Comparison of ENCODE assay signal across 8 cellular contexts in genomic region chr7:874036-874749, GRCh38. TPM values are rescaled to one million over a fixed set of nuclear protein-coding genes. Genes with fewer than 3 reads are reported as not detected.
DNase-seq lines count a peak whose midpoint lies in the region; ATAC-seq and TF ChIP-seq lines count a peak whose summit lies in the region.

No MANE protein-coding gene starts in this region.

- peak overlapping the region; percentile 70 for H3K27ac ChIP-seq in layer of hippocampus (ENCODE audit: low read depth, low read length)
- H3K27ac ChIP-seq in thoracic aorta: peak overlapping the region; percentile 25 to 30

- H3K36me3 Mint-ChIP-seq in activated CD4-positive, alpha-beta T cell treated with anti-CD3 and anti-CD28 coated beads, Interleukin-2, amount 10 ng/mL, durations not matched to agents 7 days and 5 days (ENCODE audit: low read depth): peaks cover 29% of the 10 kb centered on the region
- H3K36me3 Mint-ChIP-seq in activated naive CD8-positive, alpha-beta T cell treated with anti-CD3 and anti-CD28 coated beads, Interleukin-2, amount 50 U/mL, for 24 hours (ENCODE audit: low read depth): peaks cover 31% of the 10 kb centered on the region
- H3K36me3 Mint-ChIP-seq in stimulated activated naive B cell treated with anti-CD40 and anti-IgM and Interleukin-4, amounts not matched to agents 10 μg/mL and 1 μg/mL and 100 μg/mL, for 72 hours: peaks cover 33 to 47% of the 10 kb centered on the region in 2 donors

- CTCF ChIA-PET in activated CD4-positive, alpha-beta T cell treated with anti-CD3 and anti-CD28 coated beads, Interleukin-2, amount 10 ng/mL, durations not matched to agents 7 days and 5 days (lab: Charles Lee): interaction anchor here (0.7 to 3.5 kb wide), 9 partner anchors 16 to 552 kb away, joined by 3 to 17 read pairs (median 5); no protein-coding TSS in a partner anchor

- DNase-seq in activated CD4-positive, alpha-beta T cell treated with anti-CD3 and anti-CD28 coated beads, Interleukin-2, amount 10 ng/mL, durations not matched to agents 7 days and 5 days: no peak
- no peak for DNase-seq in activated CD4-positive, alpha-beta T cell treated with anti-CD3 and anti-CD28 coated beads, Interleukin-2, amount 50 U/mL, for 1 hour
- DNase-seq in activated naive CD8-positive, alpha-beta T cell treated with anti-CD3 and anti-CD28 coated beads, Interleukin-2, amount 50 U/mL, for 24 hours: no peak
- DNase-seq in thoracic aorta (ENCODE audit: low spot score) (no peak), kidney tubule cell (ENCODE audit: low spot score) (no peak), NOMO-1 (lab: John Stamatoyannopoulos, UW; ENCODE audit: unreplicated experiment in 2 of 2) (no peak)
- DNase-seq in stimulated activated naive B cell treated with anti-CD40 and anti-IgM and Interleukin-4, amounts not matched to agents 10 μg/mL and 1 μg/mL and 100 μg/mL, for 72 hours: no peak

- H3K4me3 Mint-ChIP-seq in activated CD4-positive, alpha-beta T cell treated with anti-CD3 and anti-CD28 coated beads, Interleukin-2, amount 10 ng/mL, durations not matched to agents 7 days and 5 days: no peak overlapping the region
- H3K4me3 Mint-ChIP-seq in activated naive CD8-positive, alpha-beta T cell treated with anti-CD3 and anti-CD28 coated beads, Interleukin-2, amount 50 U/mL, for 24 hours: no peak overlapping the region
- H3K4me3 Mint-ChIP-seq in stimulated activated naive B cell treated with anti-CD40 and anti-IgM and Interleukin-4, amounts not matched to agents 10 μg/mL and 1 μg/mL and 100 μg/mL, for 72 hours: no peak overlapping the region

- no peak for TF ChIP-seq CTCF in thoracic aorta (IDR thresholded peaks at IDR 0.05)

- ATAC-seq in activated naive CD8-positive, alpha-beta T cell treated with anti-CD3 and anti-CD28 coated beads, Interleukin-2, amount 50 U/mL, for 24 hours: no peak
- no peak for ATAC-seq in thoracic aorta (ENCODE audit: insufficient number of reproducible peaks, low FRiP score, low read depth)
- no peak for ATAC-seq in stimulated activated naive B cell treated with anti-CD40 and anti-IgM and Interleukin-4, amounts not matched to agents 10 μg/mL and 1 μg/mL and 100 μg/mL, for 72 hours (replicated peaks)

- H3K4me3 ChIP-seq in thoracic aorta: no peak overlapping the region

- peaks cover 12 to 39% of the 10 kb centered on the region in 2 donors for H3K4me1 ChIP-seq in thoracic aorta (ENCODE audit: control insufficient read depth in 1 of 2, low read depth in 2 of 2)

- H3K9me3 Mint-ChIP-seq in activated CD4-positive, alpha-beta T cell treated with anti-CD3 and anti-CD28 coated beads, Interleukin-2, amount 10 ng/mL, durations not matched to agents 7 days and 5 days: no peaks in the 10 kb centered on the region
- H3K9me3 Mint-ChIP-seq in activated naive CD8-positive, alpha-beta T cell treated with anti-CD3 and anti-CD28 coated beads, Interleukin-2, amount 50 U/mL, for 24 hours: no peaks in the 10 kb centered on the region
- H3K9me3 Mint-ChIP-seq in stimulated activated naive B cell treated with anti-CD40 and anti-IgM and Interleukin-4, amounts not matched to agents 10 μg/mL and 1 μg/mL and 100 μg/mL, for 72 hours: no peaks in the 10 kb centered on the region

- no peaks in the 10 kb centered on the region for H3K27me3 ChIP-seq in layer of hippocampus (ENCODE audit: control insufficient read depth, insufficient read depth, low read length)
- H3K27me3 ChIP-seq in thoracic aorta (replicated peaks; ENCODE audit: insufficient read depth): no peaks in the 10 kb centered on the region

- no peaks in the 10 kb centered on the region for H3K9me3 ChIP-seq in thoracic aorta

- POLR2A ChIA-PET in activated CD4-positive, alpha-beta T cell treated with anti-CD3 and anti-CD28 coated beads, Interleukin-2, amount 10 ng/mL, durations not matched to agents 7 days and 5 days (lab: Charles Lee): no interaction called here

- H3K4me1 Mint-ChIP-seq in activated CD4-positive, alpha-beta T cell treated with anti-CD3 and anti-CD28 coated beads, Interleukin-2, amount 10 ng/mL, durations not matched to agents 7 days and 5 days: peaks cover 29% of the 10 kb centered on the region
- H3K4me1 Mint-ChIP-seq in activated naive CD8-positive, alpha-beta T cell treated with anti-CD3 and anti-CD28 coated beads, Interleukin-2, amount 50 U/mL, for 24 hours: peaks cover 30% of the 10 kb centered on the region
- peaks cover 21 to 47% of the 10 kb centered on the region in 2 donors for H3K4me1 Mint-ChIP-seq in stimulated activated naive B cell treated with anti-CD40 and anti-IgM and Interleukin-4, amounts not matched to agents 10 μg/mL and 1 μg/mL and 100 μg/mL, for 72 hours

- H3K27ac Mint-ChIP-seq in activated CD4-positive, alpha-beta T cell treated with anti-CD3 and anti-CD28 coated beads, Interleukin-2, amount 10 ng/mL, durations not matched to agents 7 days and 5 days: peak overlapping the region; percentile 82
- peak overlapping the region; percentile 92 for H3K27ac Mint-ChIP-seq in activated naive CD8-positive, alpha-beta T cell treated with anti-CD3 and anti-CD28 coated beads, Interleukin-2, amount 50 U/mL, for 24 hours
- H3K27ac Mint-ChIP-seq in stimulated activated naive B cell treated with anti-CD40 and anti-IgM and Interleukin-4, amounts not matched to agents 10 μg/mL and 1 μg/mL and 100 μg/mL, for 72 hours: no peak overlapping the region

- no peaks in the 10 kb centered on the region for H3K27me3 Mint-ChIP-seq in activated CD4-positive, alpha-beta T cell treated with anti-CD3 and anti-CD28 coated beads, Interleukin-2, amount 10 ng/mL, durations not matched to agents 7 days and 5 days
- H3K27me3 Mint-ChIP-seq in activated naive CD8-positive, alpha-beta T cell treated with anti-CD3 and anti-CD28 coated beads, Interleukin-2, amount 50 U/mL, for 24 hours: no peaks in the 10 kb centered on the region
- no peaks in the 10 kb centered on the region for H3K27me3 Mint-ChIP-seq in stimulated activated naive B cell treated with anti-CD40 and anti-IgM and Interleukin-4, amounts not matched to agents 10 μg/mL and 1 μg/mL and 100 μg/mL, for 72 hours

- H3K36me3 ChIP-seq in thoracic aorta: peaks cover 30% of the 10 kb centered on the region

RNA-seq across cellular contexts. Expression of gene GET4, which starts 2.2 kb away (rescaled TPM):
- total RNA-seq in activated CD4-positive, alpha-beta T cell treated with anti-CD3 and anti-CD28 coated beads, Interleukin-2, amount 10 ng/mL, durations not matched to agents 7 days and 5 days: 10 to 100 TPM; 32.1 to 36.3 TPM
- 10 to 100 TPM; 26.9 to 28.4 TPM for total RNA-seq in thoracic aorta

RNA-seq across cellular contexts. Expression of gene SUN1, which starts 41.9 kb away (rescaled TPM):
- total RNA-seq in activated CD4-positive, alpha-beta T cell treated with anti-CD3 and anti-CD28 coated beads, Interleukin-2, amount 10 ng/mL, durations not matched to agents 7 days and 5 days: 10 to 100 TPM; 76.8 to 78.5 TPM
- total RNA-seq in thoracic aorta: 100 to 1,000 TPM; 205 to 319 TPM
